Comparison of ENCODE assay signal across 8 cellular contexts in genomic region chr19:58003153-58003828, GRCh38. TPM values are rescaled to one million over a fixed set of nuclear protein-coding genes. Genes with fewer than 3 reads are reported as not detected.
DNase-seq lines count a peak whose midpoint lies in the region; ATAC-seq, FAIRE-seq and TF ChIP-seq lines count a peak whose summit lies in the region.

No MANE protein-coding gene starts in this region.

- TF ChIP-seq EP300 in HepG2 (IDR thresholded peaks at IDR 0.05; ENCODE audit: low read depth in 2 of 2, low read length in 2 of 2) (no peak), HepG2 (CRISPR knock-in tag; IDR thresholded peaks at IDR 0.05; ENCODE audit: borderline replicate concordance) (no peak), tibial nerve (IDR thresholded peaks at IDR 0.05) (no peak)

- H3K4me1 ChIP-seq in HepG2 (ENCODE audit: insufficient read depth, low read length) (peaks cover 31% of the 10 kb centered on the region), tibial nerve (peaks cover 0 to 30% (median 9%) of the 10 kb centered on the region in 4 donors)

- peak overlapping the region; percentile 97 for H3K27ac ChIP-seq in HepG2 (ENCODE audit: extremely low read length, insufficient read depth, low read length)
- peak overlapping the region; percentile 72 to 96 (median 92) for H3K27ac ChIP-seq in tibial nerve

- peak overlapping the region; percentile 93 for H3K27ac Mint-ChIP-seq in activated CD4-positive, alpha-beta T cell treated with anti-CD3 and anti-CD28 coated beads, Interleukin-2, amount 10 ng/mL, durations not matched to agents 7 days and 5 days
- H3K27ac Mint-ChIP-seq in brain: peak overlapping the region; percentile 67 to 98 (median 88)

- CTCF ChIA-PET in activated CD4-positive, alpha-beta T cell treated with anti-CD3 and anti-CD28 coated beads, Interleukin-2, amount 10 ng/mL, durations not matched to agents 7 days and 5 days (lab: Charles Lee): interaction anchor here (1.0 to 3.5 kb wide), 4 partner anchors 9 to 63 kb away, joined by 3 to 20 read pairs (median 4); no protein-coding TSS in a partner anchor
- CTCF ChIA-PET in HepG2 (lab: Yijun Ruan, JAX; ENCODE audit: low intra/inter-chr PET ratio, low total read pairs): no interaction called here

- in situ Hi-C loops in HepG2 (cut with HindIII; ENCODE audit: extremely low pct_ligation_motif_present, low pct_unique_long_range_greater_than_20kb): no loop called here

- TF ChIP-seq POLR2A in HepG2 (IDR thresholded peaks at IDR 0.05; ENCODE audit: insufficient read depth in 1 of 2, low read depth in 2 of 2, low read length in 2 of 2): no peak
- no peak for TF ChIP-seq POLR2A in tibial nerve (IDR thresholded peaks at IDR 0.05)

- no peaks in the 10 kb centered on the region for H3K27me3 ChIP-seq in HepG2 (ENCODE audit: control insufficient read depth in 1 of 2, insufficient read depth in 2 of 2, low read length in 2 of 2)
- no peaks in the 10 kb centered on the region for H3K27me3 ChIP-seq in tibial nerve

- H3K4me1 Mint-ChIP-seq in activated CD4-positive, alpha-beta T cell treated with anti-CD3 and anti-CD28 coated beads, Interleukin-2, amount 10 ng/mL, durations not matched to agents 7 days and 5 days: peaks cover 31% of the 10 kb centered on the region
- H3K4me1 Mint-ChIP-seq in brain: peaks cover 42% of the 10 kb centered on the region

- no peak for TF ChIP-seq CTCF in brain (conservative IDR thresholded peaks at IDR 0.05)
- no peak for TF ChIP-seq CTCF in HepG2 (CRISPR knock-in tag; IDR thresholded peaks at IDR 0.05)
- TF ChIP-seq CTCF in tibial nerve (IDR thresholded peaks at IDR 0.05): no peak

- POLR2A ChIA-PET in activated CD4-positive, alpha-beta T cell treated with anti-CD3 and anti-CD28 coated beads, Interleukin-2, amount 10 ng/mL, durations not matched to agents 7 days and 5 days (lab: Charles Lee): interaction anchor here (0.6 to 0.7 kb wide), 2 partner anchors 54 to 329 kb away, joined by 3 to 4 read pairs; no protein-coding TSS in a partner anchor
- POLR2A ChIA-PET in HepG2 (lab: Yijun Ruan, JAX): interaction anchor here (0.6 to 2.4 kb wide), 9 partner anchors 50 to 1600 kb away, joined by 3 to 16 read pairs (median 5); partner anchors contain the start of genes ZNF274, ZNF417, ZNF551 and ZNF583

- peaks cover 15% of the 10 kb centered on the region for H3K79me2 ChIP-seq in HepG2 (ENCODE audit: insufficient read depth, low read length)

- intact Hi-C loops in HepG2 (cut with micrococcal nuclease; ENCODE audit: unreplicated experiment): no loop called here

- peak overlapping the region; percentile 97 for H3K9ac ChIP-seq in HepG2 (ENCODE audit: insufficient read depth, low read depth, low read length)

- ATAC-seq in HepG2: no peak
- ATAC-seq in GM18868 (IDR thresholded peaks at IDR 0.05; ENCODE audit: unreplicated experiment): no peak
- ATAC-seq in HG03135 (IDR thresholded peaks at IDR 0.05; ENCODE audit: unreplicated experiment): no peak

- 94% methylated on average over 31 of the region's 33 CpGs for WGBS in HepG2 (ENCODE audit: low lambda C conversion rate)
- WGBS in tibial nerve, 2 donors: 22 to 26% methylated on average over 31 to 33 of the region's 33 CpGs

- H3K9me3 Mint-ChIP-seq in activated CD4-positive, alpha-beta T cell treated with anti-CD3 and anti-CD28 coated beads, Interleukin-2, amount 10 ng/mL, durations not matched to agents 7 days and 5 days: peaks cover 61% of the 10 kb centered on the region
- H3K9me3 Mint-ChIP-seq in brain: peaks cover 80 to 93% (median 87%) of the 10 kb centered on the region in 5 experiments

- no peak for FAIRE-seq in HepG2 (lab: Jason Lieb, UNC)

- H3K27me3 Mint-ChIP-seq in activated CD4-positive, alpha-beta T cell treated with anti-CD3 and anti-CD28 coated beads, Interleukin-2, amount 10 ng/mL, durations not matched to agents 7 days and 5 days: no peaks in the 10 kb centered on the region
- H3K27me3 Mint-ChIP-seq in brain: peaks cover 8% of the 10 kb centered on the region

- peak overlapping the region; percentile 50 for H2AFZ ChIP-seq in HepG2 (ENCODE audit: low read length)

- peaks cover 9 to 34% of the 10 kb centered on the region in 2 experiments; a peak in 4 of 5 replicates for H3K36me3 ChIP-seq in HepG2 (replicated peaks in 1 of 2; ENCODE audit: control insufficient read depth in 1 of 2, insufficient read depth in 2 of 2, low read length in 2 of 2)
- peaks cover 0 to 73% (median 38%) of the 10 kb centered on the region in 3 donors for H3K36me3 ChIP-seq in tibial nerve

- peak overlapping the region; percentile 80 for H3K4me3 Mint-ChIP-seq in activated CD4-positive, alpha-beta T cell treated with anti-CD3 and anti-CD28 coated beads, Interleukin-2, amount 10 ng/mL, durations not matched to agents 7 days and 5 days
- H3K4me3 Mint-ChIP-seq in brain: peak overlapping the region; percentile 86 to 96 (median 87)

- H3K9me3 ChIP-seq in HepG2 (ENCODE audit: low read length): peaks cover 56% of the 10 kb centered on the region
- H3K9me3 ChIP-seq in tibial nerve: peaks cover 0 to 77% (median 13%) of the 10 kb centered on the region in 4 donors

- H3K36me3 Mint-ChIP-seq in activated CD4-positive, alpha-beta T cell treated with anti-CD3 and anti-CD28 coated beads, Interleukin-2, amount 10 ng/mL, durations not matched to agents 7 days and 5 days (ENCODE audit: low read depth): peaks cover 86% of the 10 kb centered on the region
- H3K36me3 Mint-ChIP-seq in brain: peaks cover 94% of the 10 kb centered on the region

- BruUV-seq in HepG2 (replicated peaks; lab: Mats Ljungman, UMichigan): no TSS peak

- H3K4me2 ChIP-seq in HepG2 (ENCODE audit: low read depth, low read length): peak overlapping the region; percentile 83

- peak overlapping the region; percentile 79 to 97 (median 88) for H3K4me3 ChIP-seq in HepG2 (replicated peaks in 1 of 3; ENCODE audit: insufficient read depth in 1 of 3, low read depth in 2 of 3, low read length in 3 of 3)
- H3K4me3 ChIP-seq in tibial nerve: peak overlapping the region; percentile 78 to 97 (median 85)

- no peak for TF ChIP-seq RAD21 in HepG2 (CRISPR knock-in tag; IDR thresholded peaks at IDR 0.05)

- DNase-seq in activated CD4-positive, alpha-beta T cell treated with anti-CD3 and anti-CD28 coated beads, Interleukin-2, amount 10 ng/mL, durations not matched to agents 7 days and 5 days: no peak
- DNase-seq in activated CD4-positive, alpha-beta T cell treated with anti-CD3 and anti-CD28 coated beads, Interleukin-2, amount 50 U/mL, for 1 hour: no peak
- DNase-seq in HepG2 (ENCODE audit: low spot score) (no peak), tibial nerve (ENCODE audit: low spot score in 2 of 2) (no peak)
- DNase-seq in activated CD8-positive, alpha-beta memory T cell treated with anti-CD3 and anti-CD28 coated beads, Interleukin-2, amount 50 U/mL, for 48 hours: no peak

- no peaks in the 10 kb centered on the region for H4K20me1 ChIP-seq in HepG2 (ENCODE audit: insufficient read depth, low read length)

RNA-seq across cellular contexts. Expression of gene ZNF606, which starts 0.7 kb away (rescaled TPM):
- total RNA-seq in activated CD4-positive, alpha-beta T cell treated with anti-CD3 and anti-CD28 coated beads, Interleukin-2, amount 10 ng/mL, durations not matched to agents 7 days and 5 days: 10 to 100 TPM; 11.1 to 15.3 TPM
- 4.8 TPM for polyA plus RNA-seq in brain (ENCODE audit: insufficient read depth, low read depth, low replicate concordance)
- 8.4 and 14.8 TPM in 2 replicates for total RNA-seq in HepG2 (2016; rRNA removed; fragmentation: Illumina TruSeq; extraction: Trizol)
- total RNA-seq in HepG2 (2016; cell fraction: cytosol; rRNA removed; fragmentation: Illumina TruSeq; extraction: Trizol; ENCODE audit: low read depth): 3.4 and 6.5 TPM in 2 replicates
- total RNA-seq in HepG2 (2016; cell fraction: insoluble cytoplasmic fraction; rRNA removed; fragmentation: Illumina TruSeq; extraction: Trizol): 9.2 and 12.8 TPM in 2 replicates
- total RNA-seq in HepG2 (2016; cell fraction: membrane; rRNA removed; fragmentation: Illumina TruSeq; extraction: Trizol): 5.1 and 5.2 TPM in 2 replicates
- 17.7 and 20.4 TPM in 2 replicates for total RNA-seq in HepG2 (2016; cell fraction: nucleus; rRNA removed; fragmentation: Illumina TruSeq; extraction: Trizol)
- 4.2 and 5.2 TPM in 2 replicates for polyA plus RNA-seq in HepG2 (2011; rRNA removed)
- polyA plus RNA-seq in HepG2 (2011; cell fraction: cytosol; rRNA removed): 2.9 TPM in 2 replicates
- polyA plus RNA-seq in HepG2 (2011; cell fraction: nucleus; rRNA removed): 19.5 and 22.3 TPM in 2 replicates
- 4.3 and 4.9 TPM in 2 replicates for polyA plus RNA-seq in HepG2 (2012)
- polyA plus RNA-seq in HepG2 (2016; cell fraction: cytosol; fragmentation: Illumina TruSeq; extraction: Trizol; ENCODE audit: low read depth): 0.43 and 0.54 TPM in 2 replicates
- 5.8 and 6.1 TPM in 2 replicates for polyA plus RNA-seq in HepG2 (2016; cell fraction: insoluble cytoplasmic fraction; fragmentation: Illumina TruSeq; extraction: Trizol; ENCODE audit: low read depth)
- polyA plus RNA-seq in HepG2 (2016; cell fraction: membrane; fragmentation: Illumina TruSeq; extraction: Trizol; ENCODE audit: low read depth): 1.8 and 2.1 TPM in 2 replicates
- 24.9 and 25.4 TPM in 2 replicates for polyA plus RNA-seq in HepG2 (2016; cell fraction: nucleus; fragmentation: Illumina TruSeq; extraction: Trizol; ENCODE audit: insufficient read depth, low read depth)
- 2.4 and 12.4 TPM in 2 replicates for polyA minus RNA-seq in HepG2 (2011; rRNA and poly(A)+ RNA removed; ENCODE audit: low replicate concordance)
- 2.8 and 3.8 TPM in 2 replicates for polyA minus RNA-seq in HepG2 (2011; cell fraction: cytosol; rRNA and poly(A)+ RNA removed)
- polyA minus RNA-seq in HepG2 (2011; cell fraction: nucleus; rRNA and poly(A)+ RNA removed): 31.4 and 33.7 TPM in 2 replicates
- 10 to 100 TPM; 24.6 to 44.4 (median 37.7) TPM for total RNA-seq in tibial nerve

RNA-seq across cellular contexts. Expression of gene C19orf18, which starts 29.0 kb away (rescaled TPM):
- total RNA-seq in activated CD4-positive, alpha-beta T cell treated with anti-CD3 and anti-CD28 coated beads, Interleukin-2, amount 10 ng/mL, durations not matched to agents 7 days and 5 days: under 1 TPM; 0.37 to 0.82 TPM
- polyA plus RNA-seq in brain (ENCODE audit: insufficient read depth, low read depth, low replicate concordance) (0.53 TPM), HepG2 (2011; rRNA removed) (0.55 and 0.56 TPM in 2 replicates)
- total RNA-seq in HepG2 (2016; rRNA removed; fragmentation: Illumina TruSeq; extraction: Trizol) (0.22 and 0.38 TPM in 2 replicates), tibial nerve (under 1 TPM in 1 of 4 donors, not detected in 3; 0.66 TPM)
- 0.30 TPM in 1 of 2 replicates, not detected in the other for total RNA-seq in HepG2 (2016; cell fraction: cytosol; rRNA removed; fragmentation: Illumina TruSeq; extraction: Trizol; ENCODE audit: low read depth)
- total RNA-seq in HepG2 (2016; cell fraction: insoluble cytoplasmic fraction; rRNA removed; fragmentation: Illumina TruSeq; extraction: Trizol): 0.36 and 0.54 TPM in 2 replicates
- not detected in 2 replicates for total RNA-seq in HepG2 (2016; cell fraction: membrane; rRNA removed; fragmentation: Illumina TruSeq; extraction: Trizol)
- 1.4 TPM in 2 replicates for total RNA-seq in HepG2 (2016; cell fraction: nucleus; rRNA removed; fragmentation: Illumina TruSeq; extraction: Trizol)
- polyA plus RNA-seq in HepG2 (2011; cell fraction: cytosol; rRNA removed): 0.08 and 0.32 TPM in 2 replicates
- polyA plus RNA-seq in HepG2 (2011; cell fraction: nucleus; rRNA removed): 0.66 and 1.1 TPM in 2 replicates
- 0.80 and 1.4 TPM in 2 replicates for polyA plus RNA-seq in HepG2 (2012)
- polyA plus RNA-seq in HepG2 (2016; cell fraction: cytosol; fragmentation: Illumina TruSeq; extraction: Trizol; ENCODE audit: low read depth): 0.11 and 0.25 TPM in 2 replicates
- 0.57 and 0.99 TPM in 2 replicates for polyA plus RNA-seq in HepG2 (2016; cell fraction: insoluble cytoplasmic fraction; fragmentation: Illumina TruSeq; extraction: Trizol; ENCODE audit: low read depth)
- polyA plus RNA-seq in HepG2 (2016; cell fraction: membrane; fragmentation: Illumina TruSeq; extraction: Trizol; ENCODE audit: low read depth): 0.22 and 0.26 TPM in 2 replicates
- polyA plus RNA-seq in HepG2 (2016; cell fraction: nucleus; fragmentation: Illumina TruSeq; extraction: Trizol; ENCODE audit: insufficient read depth, low read depth): 2.0 and 2.4 TPM in 2 replicates
- polyA minus RNA-seq in HepG2 (2011; rRNA and poly(A)+ RNA removed; ENCODE audit: low replicate concordance): 0.16 TPM in 1 of 2 replicates, not detected in the other
- polyA minus RNA-seq in HepG2 (2011; cell fraction: cytosol; rRNA and poly(A)+ RNA removed): not detected in 2 replicates
- polyA minus RNA-seq in HepG2 (2011; cell fraction: nucleus; rRNA and poly(A)+ RNA removed): 0.64 and 2.5 TPM in 2 replicates

RNA-seq across cellular contexts. Expression of gene ZSCAN1, which starts 30.5 kb away (rescaled TPM):
- not detected for total RNA-seq in activated CD4-positive, alpha-beta T cell treated with anti-CD3 and anti-CD28 coated beads, Interleukin-2, amount 10 ng/mL, durations not matched to agents 7 days and 5 days
- polyA plus RNA-seq in brain (ENCODE audit: insufficient read depth, low read depth, low replicate concordance): 1.1 TPM
- total RNA-seq in HepG2 (2016; rRNA removed; fragmentation: Illumina TruSeq; extraction: Trizol): not detected in 2 replicates
- not detected in 2 replicates for total RNA-seq in HepG2 (2016; cell fraction: cytosol; rRNA removed; fragmentation: Illumina TruSeq; extraction: Trizol; ENCODE audit: low read depth)
- total RNA-seq in HepG2 (2016; cell fraction: insoluble cytoplasmic fraction; rRNA removed; fragmentation: Illumina TruSeq; extraction: Trizol): not detected in 2 replicates
- total RNA-seq in HepG2 (2016; cell fraction: membrane; rRNA removed; fragmentation: Illumina TruSeq; extraction: Trizol): not detected in 2 replicates
- not detected in 2 replicates for total RNA-seq in HepG2 (2016; cell fraction: nucleus; rRNA removed; fragmentation: Illumina TruSeq; extraction: Trizol)
- polyA plus RNA-seq in HepG2 (2011; rRNA removed): not detected in 2 replicates
- not detected in 2 replicates for polyA plus RNA-seq in HepG2 (2011; cell fraction: cytosol; rRNA removed)
- not detected in 2 replicates for polyA plus RNA-seq in HepG2 (2011; cell fraction: nucleus; rRNA removed)
- not detected in 2 replicates for polyA plus RNA-seq in HepG2 (2012)
- not detected in 2 replicates for polyA plus RNA-seq in HepG2 (2016; cell fraction: cytosol; fragmentation: Illumina TruSeq; extraction: Trizol; ENCODE audit: low read depth)
- not detected in 2 replicates for polyA plus RNA-seq in HepG2 (2016; cell fraction: insoluble cytoplasmic fraction; fragmentation: Illumina TruSeq; extraction: Trizol; ENCODE audit: low read depth)
- polyA plus RNA-seq in HepG2 (2016; cell fraction: membrane; fragmentation: Illumina TruSeq; extraction: Trizol; ENCODE audit: low read depth): not detected in 2 replicates
- polyA plus RNA-seq in HepG2 (2016; cell fraction: nucleus; fragmentation: Illumina TruSeq; extraction: Trizol; ENCODE audit: insufficient read depth, low read depth): not detected in 2 replicates
- not detected in 2 replicates for polyA minus RNA-seq in HepG2 (2011; rRNA and poly(A)+ RNA removed; ENCODE audit: low replicate concordance)
- polyA minus RNA-seq in HepG2 (2011; cell fraction: cytosol; rRNA and poly(A)+ RNA removed): not detected in 2 replicates
- not detected in 2 replicates for polyA minus RNA-seq in HepG2 (2011; cell fraction: nucleus; rRNA and poly(A)+ RNA removed)
- 1 to 10 TPM in 1 of 4 donors, not detected in 3; 1.5 TPM for total RNA-seq in tibial nerve

RNA-seq across cellular contexts. Expression of gene ZNF256, which starts 55.8 kb away (rescaled TPM):
- 1 to 10 TPM; 9.1 to 9.3 TPM for total RNA-seq in activated CD4-positive, alpha-beta T cell treated with anti-CD3 and anti-CD28 coated beads, Interleukin-2, amount 10 ng/mL, durations not matched to agents 7 days and 5 days
- polyA plus RNA-seq in brain (ENCODE audit: insufficient read depth, low read depth, low replicate concordance) (2.6 TPM), HepG2 (2011; rRNA removed) (3.1 and 3.8 TPM in 2 replicates)
- total RNA-seq in HepG2 (2016; rRNA removed; fragmentation: Illumina TruSeq; extraction: Trizol) (6.0 and 6.7 TPM in 2 replicates), tibial nerve (1 to 10 TPM; 2.6 to 6.3 (median 3.6) TPM)
- 1.0 and 2.1 TPM in 2 replicates for total RNA-seq in HepG2 (2016; cell fraction: cytosol; rRNA removed; fragmentation: Illumina TruSeq; extraction: Trizol; ENCODE audit: low read depth)
- total RNA-seq in HepG2 (2016; cell fraction: insoluble cytoplasmic fraction; rRNA removed; fragmentation: Illumina TruSeq; extraction: Trizol): 5.9 and 6.1 TPM in 2 replicates
- total RNA-seq in HepG2 (2016; cell fraction: membrane; rRNA removed; fragmentation: Illumina TruSeq; extraction: Trizol): 3.1 and 4.6 TPM in 2 replicates
- 7.6 and 8.7 TPM in 2 replicates for total RNA-seq in HepG2 (2016; cell fraction: nucleus; rRNA removed; fragmentation: Illumina TruSeq; extraction: Trizol)
- polyA plus RNA-seq in HepG2 (2011; cell fraction: cytosol; rRNA removed): 1.9 and 2.7 TPM in 2 replicates
- polyA plus RNA-seq in HepG2 (2011; cell fraction: nucleus; rRNA removed): 4.2 and 4.4 TPM in 2 replicates
- polyA plus RNA-seq in HepG2 (2012): 2.4 and 3.6 TPM in 2 replicates
- polyA plus RNA-seq in HepG2 (2016; cell fraction: cytosol; fragmentation: Illumina TruSeq; extraction: Trizol; ENCODE audit: low read depth): 0.68 and 0.81 TPM in 2 replicates
- polyA plus RNA-seq in HepG2 (2016; cell fraction: insoluble cytoplasmic fraction; fragmentation: Illumina TruSeq; extraction: Trizol; ENCODE audit: low read depth): 4.2 TPM in 2 replicates
- 1.5 and 1.9 TPM in 2 replicates for polyA plus RNA-seq in HepG2 (2016; cell fraction: membrane; fragmentation: Illumina TruSeq; extraction: Trizol; ENCODE audit: low read depth)
- polyA plus RNA-seq in HepG2 (2016; cell fraction: nucleus; fragmentation: Illumina TruSeq; extraction: Trizol; ENCODE audit: insufficient read depth, low read depth): 9.4 and 10.6 TPM in 2 replicates
- 2.1 TPM in 1 of 2 replicates, not detected in the other for polyA minus RNA-seq in HepG2 (2011; rRNA and poly(A)+ RNA removed; ENCODE audit: low replicate concordance)
- 2.3 and 3.2 TPM in 2 replicates for polyA minus RNA-seq in HepG2 (2011; cell fraction: cytosol; rRNA and poly(A)+ RNA removed)
- polyA minus RNA-seq in HepG2 (2011; cell fraction: nucleus; rRNA and poly(A)+ RNA removed): 7.0 and 8.3 TPM in 2 replicates

RNA-seq across cellular contexts. Expression of gene ZNF135, which starts 55.8 kb away (rescaled TPM):
- total RNA-seq in activated CD4-positive, alpha-beta T cell treated with anti-CD3 and anti-CD28 coated beads, Interleukin-2, amount 10 ng/mL, durations not matched to agents 7 days and 5 days: 1 to 10 TPM in 1 of 2 experiments, under 1 TPM in 1; 0.77 to 1.1 TPM
- polyA plus RNA-seq in brain (ENCODE audit: insufficient read depth, low read depth, low replicate concordance) (8.5 TPM), HepG2 (2011; rRNA removed) (not detected in 2 replicates)
- total RNA-seq in HepG2 (2016; rRNA removed; fragmentation: Illumina TruSeq; extraction: Trizol) (not detected in 2 replicates), tibial nerve (10 to 100 TPM in 1 of 4 donors, 1 to 10 TPM in 3; 6.7 to 11.1 (median 9.5) TPM)
- total RNA-seq in HepG2 (2016; cell fraction: cytosol; rRNA removed; fragmentation: Illumina TruSeq; extraction: Trizol; ENCODE audit: low read depth): not detected in 2 replicates
- total RNA-seq in HepG2 (2016; cell fraction: insoluble cytoplasmic fraction; rRNA removed; fragmentation: Illumina TruSeq; extraction: Trizol): not detected in 2 replicates
- total RNA-seq in HepG2 (2016; cell fraction: membrane; rRNA removed; fragmentation: Illumina TruSeq; extraction: Trizol): not detected in 2 replicates
- not detected in 2 replicates for total RNA-seq in HepG2 (2016; cell fraction: nucleus; rRNA removed; fragmentation: Illumina TruSeq; extraction: Trizol)
- not detected in 2 replicates for polyA plus RNA-seq in HepG2 (2011; cell fraction: cytosol; rRNA removed)
- polyA plus RNA-seq in HepG2 (2011; cell fraction: nucleus; rRNA removed): not detected in 2 replicates
- polyA plus RNA-seq in HepG2 (2012): not detected in 2 replicates
- polyA plus RNA-seq in HepG2 (2016; cell fraction: cytosol; fragmentation: Illumina TruSeq; extraction: Trizol; ENCODE audit: low read depth): not detected in 2 replicates
- polyA plus RNA-seq in HepG2 (2016; cell fraction: insoluble cytoplasmic fraction; fragmentation: Illumina TruSeq; extraction: Trizol; ENCODE audit: low read depth): not detected in 2 replicates
- not detected in 2 replicates for polyA plus RNA-seq in HepG2 (2016; cell fraction: membrane; fragmentation: Illumina TruSeq; extraction: Trizol; ENCODE audit: low read depth)
- not detected in 2 replicates for polyA plus RNA-seq in HepG2 (2016; cell fraction: nucleus; fragmentation: Illumina TruSeq; extraction: Trizol; ENCODE audit: insufficient read depth, low read depth)
- polyA minus RNA-seq in HepG2 (2011; rRNA and poly(A)+ RNA removed; ENCODE audit: low replicate concordance): not detected in 2 replicates
- not detected in 2 replicates for polyA minus RNA-seq in HepG2 (2011; cell fraction: cytosol; rRNA and poly(A)+ RNA removed)
- not detected in 2 replicates for polyA minus RNA-seq in HepG2 (2011; cell fraction: nucleus; rRNA and poly(A)+ RNA removed)
